In genomic region chr3:65597225-65597951, GRCh38 we compare ENCODE assay signal across 10 cellular contexts.
DNase-seq lines count a peak whose midpoint lies in the region; ATAC-seq and TF ChIP-seq lines count a peak whose summit lies in the region.
"Had no signal": no experiment of that assay in that cellular context is flagged by ENCODE, and none has a peak within 500 bp of the region (broad histone marks: within the 10 kb centered on the region; RNA-seq: fewer than 3 reads in every experiment).

No MANE protein-coding gene starts in this region.

- H3K4ac ChIP-seq in mesendoderm (ENCODE audit: low read depth, low read length) = peak overlapping the region; percentile 18

- H3K4me3 Mint-ChIP-seq in endodermal cell = peak overlapping the region; percentile 63
- H3K4me3 Mint-ChIP-seq: B cell had no signal

- H3K9ac ChIP-seq in endodermal cell (ENCODE audit: extremely low read depth, low read length, poor library complexity, severe bottlenecking) (peak overlapping the region; percentile 32), mesendoderm (ENCODE audit: low read length) (peak overlapping the region; percentile 54)

- peaks cover 8% of the 10 kb centered on the region for H3K27me3 ChIP-seq in endodermal cell (ENCODE audit: control insufficient read depth, insufficient read depth, low read length, poor library complexity, severe bottlenecking)
- no peaks in the 10 kb centered on the region for H3K27me3 ChIP-seq in mesendoderm (ENCODE audit: insufficient read depth, low read length, poor library complexity)
- H3K27me3 ChIP-seq: adrenal gland had no signal

- no peak overlapping the region for H2BK15ac ChIP-seq in mesendoderm (replicated peaks; ENCODE audit: low read depth)

- H3K56ac ChIP-seq in mesendoderm (ENCODE audit: low read length) = peak overlapping the region; percentile 74

- H2BK5ac ChIP-seq in mesendoderm (ENCODE audit: low read length) = no peak overlapping the region

- peaks cover 20% of the 10 kb centered on the region for H3K4me1 Mint-ChIP-seq in endodermal cell
- H3K4me1 Mint-ChIP-seq: B cell had no signal

- H3K36me3 Mint-ChIP-seq in endodermal cell (ENCODE audit: low read depth) = no peaks in the 10 kb centered on the region

- peaks cover 37% of the 10 kb centered on the region for H3K27me3 Mint-ChIP-seq in endodermal cell (ENCODE audit: insufficient read depth)

- ATAC-seq in Right ventricle myocardium inferior (peak; percentile 44), HG03354 (IDR thresholded peaks at IDR 0.05; ENCODE audit: poor library complexity, severe bottlenecking, unreplicated experiment) (no peak)

- no peak for TF ChIP-seq CTCF in endodermal cell (conservative IDR thresholded peaks at IDR 0.05)

- H3K18ac ChIP-seq in mesendoderm (ENCODE audit: low read length) = peak overlapping the region; percentile 2

- H3K79me2 ChIP-seq in mesendoderm (ENCODE audit: control insufficient read depth, insufficient read depth, low read length) = peaks cover 12% of the 10 kb centered on the region

- intact Hi-C loops in Right ventricle myocardium inferior (cut with DNase I) (loop anchor here (10.0 kb wide), 1 partner anchor 137 kb away; no protein-coding TSS in a partner anchor), cardiac septum (cut with DNase I) (no loop called here)

- DNase-seq in Right ventricle myocardium inferior (ENCODE audit: missing footprints) (peak; percentile 69), cardiac septum (ENCODE audit: low spot score) (no peak), endodermal cell (peak; percentile 89), mesendoderm (peak; percentile 93), T-helper 2 cell (no peak), NCI-H1436 (lab: John Stamatoyannopoulos, UW) (no peak), NCI-H2029 treated with DMSO at 0.1 percent for 48 hours (lab: John Stamatoyannopoulos, UW) (no peak)

- no peak overlapping the region for H4K5ac ChIP-seq in mesendoderm (ENCODE audit: low read length)

- no peaks in the 10 kb centered on the region for H3K9me3 ChIP-seq in endodermal cell (ENCODE audit: control insufficient read depth, low read length)
- H3K9me3 ChIP-seq: adrenal gland had no signal

- H3K23ac ChIP-seq in mesendoderm (ENCODE audit: low read length) = no peak overlapping the region

- peak overlapping the region; percentile 46 for H2BK120ac ChIP-seq in mesendoderm (ENCODE audit: low read depth, low read length)

- peak overlapping the region; percentile 70 for H3K4me2 ChIP-seq in mesendoderm (ENCODE audit: low read length)

- 0 to 2% methylated on average over 5 to 34 of the region's 34 CpGs for WGBS in endodermal cell (ENCODE audit: insufficient coverage in 1 of 2, insufficient read length in 1 of 2), 2 experiments
- no CpG with 5 or more reads among the region's 34 CpGs for WGBS in mesendoderm (ENCODE audit: extremely low coverage, insufficient coverage, low lambda C conversion rate)

- H2AK5ac ChIP-seq in mesendoderm (ENCODE audit: low read length) = no peak overlapping the region

- H3K79me1 ChIP-seq in mesendoderm (ENCODE audit: low read length) = peaks cover 4% of the 10 kb centered on the region

- H3K36me3 ChIP-seq in endodermal cell (ENCODE audit: control insufficient read depth, insufficient read depth, low read length) (no peaks in the 10 kb centered on the region), mesendoderm (ENCODE audit: control insufficient read depth, insufficient read depth, low read length) (no peaks in the 10 kb centered on the region)
- H3K36me3 ChIP-seq: adrenal gland had no signal

- H3K9me3 Mint-ChIP-seq in endodermal cell = no peaks in the 10 kb centered on the region

- H3K4me3 ChIP-seq in endodermal cell (ENCODE audit: low read length) = peak overlapping the region; percentile 56
- H3K4me3 ChIP-seq in mesendoderm (ENCODE audit: low read length) = peak overlapping the region; percentile 32

- H3K27ac ChIP-seq in endodermal cell (ENCODE audit: low read depth, low read length) = peak overlapping the region; percentile 99
- peak overlapping the region; percentile 98 for H3K27ac ChIP-seq in mesendoderm (ENCODE audit: low read depth, low read length)
- H3K27ac ChIP-seq: adrenal gland had no signal

- no peak overlapping the region for H4K8ac ChIP-seq in mesendoderm (ENCODE audit: low read depth, low read length)

- peak overlapping the region; percentile 63 for H3K27ac Mint-ChIP-seq in endodermal cell
- H3K27ac Mint-ChIP-seq: B cell had no signal

- H3K4me1 ChIP-seq in endodermal cell (ENCODE audit: control insufficient read depth, insufficient read depth, low read length) (no peaks in the 10 kb centered on the region), mesendoderm (ENCODE audit: control insufficient read depth, low read depth, low read length) (peaks cover 6% of the 10 kb centered on the region)

Comparison
In these comparisons a context has a peak if more than half of its experiments do, and no peak if none do; other contexts are left out.
1. DNase-seq: peak in Right ventricle myocardium inferior (single experiment), endodermal cell (single experiment) and mesendoderm (single experiment); none in cardiac septum (single experiment), T-helper 2 cell (0 of 5), NCI-H1436 (single experiment) and NCI-H2029 treated with DMSO at 0.1 percent for 48 hours (single experiment).